8 cellular contexts compared by ENCODE assay signal in genomic region chr2:96304606-96305005, GRCh38. TPM values are rescaled to one million over a fixed set of nuclear protein-coding genes. Genes with fewer than 3 reads are reported as not detected.
DNase-seq lines count a peak whose midpoint lies in the region; ATAC-seq and TF ChIP-seq lines count a peak whose summit lies in the region.

No MANE protein-coding gene starts in this region.

- H3K27me3 ChIP-seq in GM06990 (replicated peaks; ENCODE audit: control insufficient read depth, insufficient read depth, low read length) = no peaks in the 10 kb centered on the region
- no peaks in the 10 kb centered on the region for H3K27me3 ChIP-seq in esophagus squamous epithelium
- no peaks in the 10 kb centered on the region for H3K27me3 ChIP-seq in prostate gland (replicated peaks; ENCODE audit: insufficient read depth)

- peak overlapping the region in 3 of 4 donors; percentile 88 to 90 (median 89) for H3K27ac ChIP-seq in esophagus squamous epithelium
- peak overlapping the region in 1 of 2 donors; percentile 72 for H3K27ac ChIP-seq in prostate gland
- no peak overlapping the region for H3K27ac ChIP-seq in substantia nigra (ENCODE audit: low read depth, low read length, poor library complexity, severe bottlenecking)

- H3K4me1 ChIP-seq in esophagus squamous epithelium = peaks cover 6 to 49% (median 11%) of the 10 kb centered on the region in 3 donors
- H3K4me1 ChIP-seq in prostate gland (replicated peaks) = peaks cover 8% of the 10 kb centered on the region

- TF ChIP-seq CTCF in GM06990 (IDR thresholded peaks at IDR 0.05; ENCODE audit: insufficient read depth, low read length, poor library complexity, severe bottlenecking) (no peak), esophagus squamous epithelium (IDR thresholded peaks at IDR 0.05) (no peak), prostate gland (IDR thresholded peaks at IDR 0.05) (no peak)

- WGBS in esophagus squamous epithelium, 2 donors = 60 to 66% methylated on average over 8 to 11 of the region's 11 CpGs
- WGBS in prostate gland = 58% methylated on average over 11 of the region's 11 CpGs

- TF ChIP-seq POLR2A in esophagus squamous epithelium (IDR thresholded peaks at IDR 0.05) (no peak), prostate gland (IDR thresholded peaks at IDR 0.05) (no peak)

- H3K4me3 ChIP-seq in GM06990 (replicated peaks; ENCODE audit: low read depth, low read length) = peak overlapping the region; percentile 98
- H3K4me3 ChIP-seq in esophagus squamous epithelium = peak overlapping the region; percentile 60 to 79 (median 74)
- H3K4me3 ChIP-seq in prostate gland = peak overlapping the region; percentile 67 to 72

- no peak for DNase-seq in GM06990 (ENCODE audit: extremely low read depth, insufficient read length)
- DNase-seq in RPMI7951 (ENCODE audit: low read depth) = peak; percentile 24
- DNase-seq in esophagus squamous epithelium (lab: John Stamatoyannopoulos, UW) = no peak
- DNase-seq in prostate gland (ENCODE audit: low spot score) = no peak
- no peak for DNase-seq in AG08396 (ENCODE audit: low spot score)
- no peak for DNase-seq in substantia nigra (lab: John Stamatoyannopoulos, UW)

- intact Hi-C loops in esophagus squamous epithelium (cut with DNase I) = no loop called here
- intact Hi-C loops in prostate gland (cut with DNase I) = loop anchor here (2.0 to 10.0 kb wide), 2 partner anchors 38 to 200 kb away; partner anchors contain the start of genes CIAO1 and NEURL3

- H3K36me3 ChIP-seq in GM06990 (ENCODE audit: control insufficient read depth, insufficient read depth, low read length) = peaks cover 18% of the 10 kb centered on the region
- H3K36me3 ChIP-seq in esophagus squamous epithelium = peaks cover 26 to 51% (median 28%) of the 10 kb centered on the region in 3 donors
- H3K36me3 ChIP-seq in prostate gland = peaks cover 13 to 17% of the 10 kb centered on the region in 2 donors

- H3K9me3 ChIP-seq in esophagus squamous epithelium (no peaks in the 10 kb centered on the region), prostate gland (no peaks in the 10 kb centered on the region)

- ATAC-seq in HG02884 (IDR thresholded peaks at IDR 0.05; ENCODE audit: unreplicated experiment) (no peak), GM18511 (IDR thresholded peaks at IDR 0.05; ENCODE audit: unreplicated experiment) (no peak)

RNA-seq across cellular contexts. Expression of gene SNRNP200, which starts 0.7 kb away (rescaled TPM):
- 46.1 and 49.3 TPM in 2 replicates for total RNA-seq in RPMI7951 (2014; rRNA removed; shearing (Covaris generic))
- total RNA-seq in esophagus squamous epithelium = 10 to 100 TPM; 55.3 to 90.0 (median 68.6) TPM
- total RNA-seq in prostate gland = 100 to 1,000 TPM; 117 to 148 TPM

RNA-seq across cellular contexts. Expression of gene ITPRIPL1, which starts 20.5 kb away (rescaled TPM):
- 14.5 and 15.9 TPM in 2 replicates for total RNA-seq in RPMI7951 (2014; rRNA removed; shearing (Covaris generic))
- 1 to 10 TPM; 1.8 to 4.1 (median 2.5) TPM for total RNA-seq in esophagus squamous epithelium
- total RNA-seq in prostate gland = 1 to 10 TPM; 1.8 to 8.9 TPM

RNA-seq across cellular contexts. Expression of gene NCAPH, which starts 31.0 kb away (rescaled TPM):
- 58.5 and 69.2 TPM in 2 replicates for total RNA-seq in RPMI7951 (2014; rRNA removed; shearing (Covaris generic))
- total RNA-seq in esophagus squamous epithelium = 10 to 100 TPM in 2 of 4 donors, 1 to 10 TPM in 2; 4.2 to 21.5 (median 11.4) TPM
- 10 to 100 TPM in 1 of 2 donors, 1 to 10 TPM in 1; 1.2 to 11.2 TPM for total RNA-seq in prostate gland

RNA-seq across cellular contexts. Expression of gene CIAO1, which starts 38.6 kb away (rescaled TPM):
- 116 and 147 TPM in 2 replicates for total RNA-seq in RPMI7951 (2014; rRNA removed; shearing (Covaris generic))
- total RNA-seq in esophagus squamous epithelium (100 to 1,000 TPM in 1 of 4 donors, 10 to 100 TPM in 3; 60.6 to 128 (median 80.1) TPM), prostate gland (100 to 1,000 TPM; 108 to 135 TPM)

RNA-seq across cellular contexts. Expression of gene TMEM127, which starts 38.8 kb away (rescaled TPM):
- 21.3 and 23.5 TPM in 2 replicates for total RNA-seq in RPMI7951 (2014; rRNA removed; shearing (Covaris generic))
- total RNA-seq in esophagus squamous epithelium = 10 to 100 TPM; 26.0 to 45.9 (median 30.5) TPM
- 10 to 100 TPM; 40.4 to 50.4 TPM for total RNA-seq in prostate gland
